8 cellular contexts compared by ENCODE assay signal in the genomic region with DNA sequence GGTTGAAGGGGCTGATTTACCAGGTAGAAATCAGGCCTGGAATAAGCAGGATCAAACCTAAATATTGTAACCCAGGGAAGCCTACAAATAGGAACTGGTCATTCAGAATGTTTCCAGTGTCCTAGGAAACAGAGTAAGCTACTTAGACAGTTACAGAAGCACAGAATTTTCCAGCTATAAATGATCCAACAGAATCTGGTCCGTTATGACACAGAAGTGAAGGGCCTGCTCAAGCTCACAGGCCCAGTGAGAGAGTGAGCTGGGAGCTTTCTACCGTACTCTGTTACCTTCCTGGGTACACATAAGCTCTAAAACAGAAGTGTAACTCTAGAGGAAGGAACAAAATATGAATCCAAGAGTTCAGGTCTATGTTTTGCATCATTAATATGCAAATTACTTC.
DNase-seq lines count a peak whose midpoint lies in the region; ATAC-seq and TF ChIP-seq lines count a peak whose summit lies in the region.

No MANE protein-coding gene starts in this region.

- intact Hi-C loops in PC-3 (cut with micrococcal nuclease) (loop anchor here (1.0 to 5.0 kb wide), 7 partner anchors 61 to 396 kb away; no protein-coding TSS in a partner anchor), sciatic nerve (cut with DNase I) (loop anchor here (5.0 kb wide), 1 partner anchor 290 kb away; no protein-coding TSS in a partner anchor)

- H3K27ac ChIP-seq in BLaER1 = peak overlapping the region; percentile 16; the same call in 1 of the 2 replicates
- no peak overlapping the region for H3K27ac ChIP-seq in PC-3 (ENCODE audit: low read length)
- peak overlapping the region; percentile 3 for H3K27ac ChIP-seq in hepatocyte

- H3K27me3 ChIP-seq in BLaER1 (no peaks in the 10 kb centered on the region), PC-3 (ENCODE audit: low read length) (no peaks in the 10 kb centered on the region), hepatocyte (no peaks in the 10 kb centered on the region)

- no peaks in the 10 kb centered on the region for H3K9me2 ChIP-seq in PC-3 (replicated peaks; ENCODE audit: low read length)
- no peaks in the 10 kb centered on the region for H3K9me2 ChIP-seq in hepatocyte (replicated peaks; ENCODE audit: insufficient read depth)

- in situ Hi-C loops in ACHN (cut with HindIII; ENCODE audit: low pct_ligation_motif_present, low pct_unique_long_range_greater_than_20kb, low sequenced_read_pairs) = no loop called here

- H3K9me3 ChIP-seq in BLaER1 = no peaks in the 10 kb centered on the region
- H3K9me3 ChIP-seq in PC-3 (ENCODE audit: low read length) = no peaks in the 10 kb centered on the region
- no peaks in the 10 kb centered on the region for H3K9me3 ChIP-seq in hepatocyte (ENCODE audit: low read depth)

- ATAC-seq in PC-3 (no peak; the same call in 1 of the 2 replicates), sciatic nerve (peak; percentile 37), HG03565 (IDR thresholded peaks at IDR 0.05; ENCODE audit: unreplicated experiment) (no peak)

- H3K9ac ChIP-seq in BLaER1 (no peak overlapping the region), PC-3 (ENCODE audit: low read length) (no peak overlapping the region)

- H3K36me3 ChIP-seq in BLaER1 = no peaks in the 10 kb centered on the region
- no peaks in the 10 kb centered on the region for H3K36me3 ChIP-seq in PC-3 (ENCODE audit: low read depth, low read length)
- H3K36me3 ChIP-seq in hepatocyte (replicated peaks; ENCODE audit: insufficient read depth, low read depth) = no peaks in the 10 kb centered on the region

- TF ChIP-seq CTCF in PC-3 (conservative IDR thresholded peaks at IDR 0.05; ENCODE audit: low read depth, low read length) = no peak
- TF ChIP-seq CTCF in hepatocyte (IDR thresholded peaks at IDR 0.05; ENCODE audit: poor library complexity) = no peak

- CTCF ChIA-PET in PC-3 (lab: Charles Lee) = interaction anchor here (0.5 to 1.8 kb wide), 5 partner anchors 61 to 298 kb away, joined by 3 to 8 read pairs (median 4); no protein-coding TSS in a partner anchor

- WGBS in hepatocyte (ENCODE audit: low lambda C conversion rate, missing lambda C conversion rate) = 65% methylated on average over 2 of the region's 2 CpGs

- POLR2A ChIA-PET in PC-3 (lab: Charles Lee; ENCODE audit: unreplicated experiment) = interaction anchor here (0.6 kb wide), 1 partner anchor 9 kb away, joined by 4 read pairs; no protein-coding TSS in a partner anchor

- H3K4me3 ChIP-seq in BLaER1 = no peak overlapping the region
- no peak overlapping the region for H3K4me3 ChIP-seq in PC-3 (ENCODE audit: low read length)
- H3K4me3 ChIP-seq in hepatocyte = no peak overlapping the region

- H3K4me1 ChIP-seq in BLaER1 (peaks cover 48% of the 10 kb centered on the region), PC-3 (ENCODE audit: insufficient read depth, low read length) (0 out of 2 replicates have a peak, but pooled peaks cover 3% of the 10 kb centered on the region), hepatocyte (ENCODE audit: insufficient read depth) (peaks cover 5% of the 10 kb centered on the region)

- H3K79me2 ChIP-seq in PC-3 (ENCODE audit: low read length) (no peaks in the 10 kb centered on the region), hepatocyte (no peaks in the 10 kb centered on the region)

- H4K20me1 ChIP-seq in BLaER1 = no peaks in the 10 kb centered on the region
- H4K20me1 ChIP-seq in PC-3 (ENCODE audit: low read length) = no peaks in the 10 kb centered on the region
- H4K20me1 ChIP-seq in hepatocyte (ENCODE audit: insufficient read depth, poor library complexity, severe bottlenecking) = no peaks in the 10 kb centered on the region

- BruUV-seq in PC-3 (replicated peaks; lab: Mats Ljungman, UMichigan) = no TSS peak

- H2AFZ ChIP-seq in PC-3 (ENCODE audit: low read length) = peak overlapping the region; percentile 2; the same call in 1 of the 2 replicates
- no peak overlapping the region for H2AFZ ChIP-seq in hepatocyte

- DNase-seq in PC-3 = no peak
- DNase-seq in hepatocyte (ENCODE audit: low spot score) = no peak
- DNase-seq in sciatic nerve (ENCODE audit: low spot score) = no peak
- no peak for DNase-seq in ACHN
- DNase-seq in NCI-H2227 (lab: John Stamatoyannopoulos, UW; ENCODE audit: unreplicated experiment) = no peak
- DNase-seq in NCI-H345 treated with DMSO at 0.1 percent for 48 hours (lab: John Stamatoyannopoulos, UW; ENCODE audit: unreplicated experiment) = no peak

- H3K4me2 ChIP-seq in BLaER1 (peak overlapping the region; percentile 83), PC-3 (ENCODE audit: low read length) (0 out of 2 replicates have a peak overlapping the region, but pooled peaks have one; percentile 11), hepatocyte (peak overlapping the region; percentile 54)

- H3F3A ChIP-seq in PC-3 (ENCODE audit: low read length, unreplicated experiment) = no peaks in the 10 kb centered on the region

Comparison
In these comparisons a context has a peak if more than half of its experiments do, and no peak if none do; other contexts are left out.
1. H3K4me2 ChIP-seq: peak in every context shown above with its lines; median percentile 83 in BLaER1; 54 in hepatocyte; 11 in PC-3.